ENCODE assay signal across 9 cellular contexts in genomic region chr6:87724994-87725811, GRCh38. TPM values are rescaled to one million over a fixed set of nuclear protein-coding genes. Genes with fewer than 3 reads are reported as not detected.
DNase-seq lines count a peak whose midpoint lies in the region; ATAC-seq and FAIRE-seq lines count a peak whose summit lies in the region.
"Had no signal": no experiment of that assay in that cellular context is flagged by ENCODE, and none has a peak within 500 bp of the region (broad histone marks: within the 10 kb centered on the region; RNA-seq: fewer than 3 reads in every experiment).

No MANE protein-coding gene starts in this region.

- no peaks in the 10 kb centered on the region for H3K27me3 ChIP-seq in CD4-positive, CD25-positive, alpha-beta regulatory T cell (ENCODE audit: control insufficient read depth, insufficient read depth, low read length)

- peak overlapping the region; percentile 51 for H3K27ac ChIP-seq in CD4-positive, CD25-positive, alpha-beta regulatory T cell (ENCODE audit: insufficient read depth, low read length, poor library complexity, severe bottlenecking)

- peak; percentile 46 to 47 for ATAC-seq in CD4-positive, CD25-positive, alpha-beta regulatory T cell (ENCODE audit: low read depth in 2 of 2)
- ATAC-seq in HG02943 (IDR thresholded peaks at IDR 0.05; ENCODE audit: low read depth, unreplicated experiment) (peak; percentile 70), left colon (no peak)

- CTCF ChIA-PET in activated naive CD4-positive, alpha-beta T cell treated with anti-CD3 and anti-CD28 coated beads for 36 hours (lab: Charles Lee) = no interaction called here

- peak overlapping the region; percentile 49 for H3K4me3 ChIP-seq in CD4-positive, CD25-positive, alpha-beta regulatory T cell (ENCODE audit: low read depth, low read length)

- peaks cover 20% of the 10 kb centered on the region for H3K4me1 ChIP-seq in CD4-positive, CD25-positive, alpha-beta regulatory T cell (ENCODE audit: control insufficient read depth, insufficient read depth, low read length, poor library complexity, severe bottlenecking)

- H3K27me3 Mint-ChIP-seq in CD4-positive, CD25-positive, alpha-beta regulatory T cell = no peaks in the 10 kb centered on the region
- H3K27me3 Mint-ChIP-seq in activated naive CD4-positive, alpha-beta T cell treated with anti-CD3 and anti-CD28 coated beads for 36 hours (ENCODE audit: low read depth) = no peaks in the 10 kb centered on the region
- H3K27me3 Mint-ChIP-seq in activated CD4-positive, alpha-beta T cell treated with anti-CD3 and anti-CD28 coated beads, Interleukin-2, amount 10 ng/mL, durations not matched to agents 24 days and 14 days = peaks cover 11% of the 10 kb centered on the region
- H3K27me3 Mint-ChIP-seq: activated naive CD8-positive, alpha-beta T cell treated with anti-CD3 and anti-CD28 coated beads, Interleukin-2, amount 10 ng/mL, durations not matched to agents 7 days and 5 days had no signal

- peak overlapping the region; percentile 7 to 81 (median 51) for H3K27ac Mint-ChIP-seq in CD4-positive, CD25-positive, alpha-beta regulatory T cell
- H3K27ac Mint-ChIP-seq in activated naive CD4-positive, alpha-beta T cell treated with anti-CD3 and anti-CD28 coated beads for 36 hours = no peak overlapping the region
- no peak overlapping the region for H3K27ac Mint-ChIP-seq in activated CD4-positive, alpha-beta T cell treated with anti-CD3 and anti-CD28 coated beads, Interleukin-2, amount 10 ng/mL, durations not matched to agents 24 days and 14 days
- H3K27ac Mint-ChIP-seq: activated naive CD8-positive, alpha-beta T cell treated with anti-CD3 and anti-CD28 coated beads, Interleukin-2, amount 10 ng/mL, durations not matched to agents 7 days and 5 days had no signal

- H3K9me3 ChIP-seq in CD4-positive, CD25-positive, alpha-beta regulatory T cell (ENCODE audit: control insufficient read depth in 2 of 2, low read length in 2 of 2) = no peaks in the 10 kb centered on the region

- peak in 1 of 3 donors; percentile 18 for DNase-seq in CD4-positive, CD25-positive, alpha-beta regulatory T cell
- DNase-seq in GM19239 (ENCODE audit: insufficient read length, low spot score) (no peak), OCI-M1 (lab: John Stamatoyannopoulos, UW) (peak; percentile 95), left colon (no peak), dedifferentiated amniotic fluid mesenchymal stem cell (ENCODE audit: extremely low spot score) (no peak)
- no peak for DNase-seq in activated naive CD4-positive, alpha-beta T cell treated with anti-CD3 and anti-CD28 coated beads for 36 hours
- DNase-seq in activated CD4-positive, alpha-beta T cell treated with anti-CD3 and anti-CD28 coated beads, Interleukin-2, amount 10 ng/mL, durations not matched to agents 24 days and 14 days = no peak
- DNase-seq: activated naive CD8-positive, alpha-beta T cell treated with anti-CD3 and anti-CD28 coated beads, Interleukin-2, amount 10 ng/mL, durations not matched to agents 7 days and 5 days had no signal

- H3K36me3 Mint-ChIP-seq in CD4-positive, CD25-positive, alpha-beta regulatory T cell = no peaks in the 10 kb centered on the region
- H3K36me3 Mint-ChIP-seq in activated naive CD4-positive, alpha-beta T cell treated with anti-CD3 and anti-CD28 coated beads for 36 hours (ENCODE audit: low read depth) = no peaks in the 10 kb centered on the region
- no peaks in the 10 kb centered on the region for H3K36me3 Mint-ChIP-seq in activated CD4-positive, alpha-beta T cell treated with anti-CD3 and anti-CD28 coated beads, Interleukin-2, amount 10 ng/mL, durations not matched to agents 24 days and 14 days (ENCODE audit: low read depth)

- H3K36me3 ChIP-seq in CD4-positive, CD25-positive, alpha-beta regulatory T cell (ENCODE audit: control insufficient read depth, insufficient read depth, low read length) = no peaks in the 10 kb centered on the region

- no peaks in the 10 kb centered on the region for H3K9me3 Mint-ChIP-seq in CD4-positive, CD25-positive, alpha-beta regulatory T cell
- no peaks in the 10 kb centered on the region for H3K9me3 Mint-ChIP-seq in activated naive CD4-positive, alpha-beta T cell treated with anti-CD3 and anti-CD28 coated beads for 36 hours
- peaks cover 3% of the 10 kb centered on the region for H3K9me3 Mint-ChIP-seq in activated CD4-positive, alpha-beta T cell treated with anti-CD3 and anti-CD28 coated beads, Interleukin-2, amount 10 ng/mL, durations not matched to agents 24 days and 14 days
- H3K9me3 Mint-ChIP-seq: activated naive CD8-positive, alpha-beta T cell treated with anti-CD3 and anti-CD28 coated beads, Interleukin-2, amount 10 ng/mL, durations not matched to agents 7 days and 5 days had no signal

- H3K4me1 Mint-ChIP-seq in CD4-positive, CD25-positive, alpha-beta regulatory T cell = peaks cover 12 to 26% (median 20%) of the 10 kb centered on the region in 4 donors
- peaks cover 18% of the 10 kb centered on the region for H3K4me1 Mint-ChIP-seq in activated naive CD4-positive, alpha-beta T cell treated with anti-CD3 and anti-CD28 coated beads for 36 hours (ENCODE audit: low read depth)
- H3K4me1 Mint-ChIP-seq in activated CD4-positive, alpha-beta T cell treated with anti-CD3 and anti-CD28 coated beads, Interleukin-2, amount 10 ng/mL, durations not matched to agents 24 days and 14 days = peaks cover 18% of the 10 kb centered on the region

- peak; percentile 91 for FAIRE-seq in GM19239 (lab: Jason Lieb, UNC)

- H3K4me3 Mint-ChIP-seq in CD4-positive, CD25-positive, alpha-beta regulatory T cell = peak overlapping the region in 1 of 4 donors; percentile 64
- H3K4me3 Mint-ChIP-seq in activated naive CD4-positive, alpha-beta T cell treated with anti-CD3 and anti-CD28 coated beads for 36 hours = no peak overlapping the region
- no peak overlapping the region for H3K4me3 Mint-ChIP-seq in activated CD4-positive, alpha-beta T cell treated with anti-CD3 and anti-CD28 coated beads, Interleukin-2, amount 10 ng/mL, durations not matched to agents 24 days and 14 days
- H3K4me3 Mint-ChIP-seq: activated naive CD8-positive, alpha-beta T cell treated with anti-CD3 and anti-CD28 coated beads, Interleukin-2, amount 10 ng/mL, durations not matched to agents 7 days and 5 days had no signal

- intact Hi-C loops in activated naive CD4-positive, alpha-beta T cell treated with anti-CD3 and anti-CD28 coated beads for 36 hours (cut with micrococcal nuclease) = loop anchor here (1.0 kb wide), 1 partner anchor 11 kb away; no protein-coding TSS in a partner anchor
- intact Hi-C loops in activated CD4-positive, alpha-beta T cell treated with anti-CD3 and anti-CD28 coated beads, Interleukin-2, amount 10 ng/mL, durations not matched to agents 24 days and 14 days (cut with micrococcal nuclease) = loop anchor here (2.0 kb wide), 1 partner anchor 20 kb away; no protein-coding TSS in a partner anchor
- intact Hi-C loops in left colon (cut with DNase I, micrococcal nuclease) = no loop called here

RNA-seq across cellular contexts. Expression of gene AKIRIN2, which starts 23.2 kb away (rescaled TPM):
- 119 TPM for total RNA-seq in CD4-positive, CD25-positive, alpha-beta regulatory T cell
- 10 to 100 TPM; 47.7 to 66.7 (median 49.5) TPM for polyA plus RNA-seq in CD4-positive, CD25-positive, alpha-beta regulatory T cell
- 10 to 100 TPM; 47.6 to 49.8 TPM for total RNA-seq in activated naive CD4-positive, alpha-beta T cell treated with anti-CD3 and anti-CD28 coated beads for 36 hours
- total RNA-seq in activated CD4-positive, alpha-beta T cell treated with anti-CD3 and anti-CD28 coated beads, Interleukin-2, amount 10 ng/mL, durations not matched to agents 24 days and 14 days = 39.6 and 43.8 TPM in 2 replicates
- 10 to 100 TPM; 30.4 to 40.9 TPM for total RNA-seq in left colon

Comparison
In these comparisons a context has a peak if more than half of its experiments do, and no peak if none do; other contexts are left out.
1. H3K27ac Mint-ChIP-seq: peak in CD4-positive, CD25-positive, alpha-beta regulatory T cell (3 of 3); none in activated naive CD4-positive, alpha-beta T cell treated with anti-CD3 and anti-CD28 coated beads for 36 hours (single experiment) and activated CD4-positive, alpha-beta T cell treated with anti-CD3 and anti-CD28 coated beads, Interleukin-2, amount 10 ng/mL, durations not matched to agents 24 days and 14 days (single experiment).
2. intact Hi-C loops: an anchor here in activated naive CD4-positive, alpha-beta T cell treated with anti-CD3 and anti-CD28 coated beads for 36 hours (1.0 kb wide) and activated CD4-positive, alpha-beta T cell treated with anti-CD3 and anti-CD28 coated beads, Interleukin-2, amount 10 ng/mL, durations not matched to agents 24 days and 14 days (2.0 kb wide); none called in left colon.